In genomic region chr2:102520009-102520408, GRCh38 we compare ENCODE assay signal across 8 cellular contexts. TPM values are rescaled to one million over a fixed set of nuclear protein-coding genes. Genes with fewer than 3 reads are reported as not detected.
DNase-seq lines count a peak whose midpoint lies in the region; ATAC-seq and TF ChIP-seq lines count a peak whose summit lies in the region.

No MANE protein-coding gene starts in this region.

- H3K27me3 ChIP-seq in GM23338 (ENCODE audit: insufficient read depth) = no peaks in the 10 kb centered on the region

- no peaks in the 10 kb centered on the region for H3K36me3 Mint-ChIP-seq in GM23338 (ENCODE audit: low read depth)
- H3K36me3 Mint-ChIP-seq in activated T-helper 17 cell treated with anti-CD3 and anti-CD28 coated beads, Interleukin-2, amount 50 U/mL, for 72 hours (ENCODE audit: low read depth) = no peaks in the 10 kb centered on the region

- H3K79me2 ChIP-seq in GM23338 (replicated peaks; ENCODE audit: insufficient read depth) = no peaks in the 10 kb centered on the region

- H3K4me1 ChIP-seq in GM23338 (ENCODE audit: insufficient read depth) = no peaks in the 10 kb centered on the region

- no peaks in the 10 kb centered on the region for H3K27me3 Mint-ChIP-seq in GM23338 (ENCODE audit: insufficient read depth, low read depth, poor library complexity)
- H3K27me3 Mint-ChIP-seq in activated T-helper 17 cell treated with anti-CD3 and anti-CD28 coated beads, Interleukin-2, amount 50 U/mL, for 72 hours = peaks cover 6% of the 10 kb centered on the region

- no peak overlapping the region for H2AFZ ChIP-seq in GM23338

- peak; percentile 87 for TF ChIP-seq CTCF in GM23338 (conservative IDR thresholded peaks at IDR 0.05; ENCODE audit: low read depth in 2 of 2)

- no peak overlapping the region for H3K4me3 Mint-ChIP-seq in GM23338
- H3K4me3 Mint-ChIP-seq in activated T-helper 17 cell treated with anti-CD3 and anti-CD28 coated beads, Interleukin-2, amount 50 U/mL, for 72 hours = no peak overlapping the region

- H3K4me1 Mint-ChIP-seq in GM23338 = no peaks in the 10 kb centered on the region
- H3K4me1 Mint-ChIP-seq in activated T-helper 17 cell treated with anti-CD3 and anti-CD28 coated beads, Interleukin-2, amount 50 U/mL, for 72 hours = no peaks in the 10 kb centered on the region

- H3K27ac ChIP-seq in GM23338 (ENCODE audit: low read depth) = no peak overlapping the region

- no peaks in the 10 kb centered on the region for H4K20me1 ChIP-seq in GM23338 (replicated peaks; ENCODE audit: insufficient read depth)

- no peaks in the 10 kb centered on the region for H3F3A ChIP-seq in GM23338 (replicated peaks; ENCODE audit: low read depth)

- no peaks in the 10 kb centered on the region for H3K9me2 ChIP-seq in GM23338 (ENCODE audit: insufficient read depth)

- H3K4me3 ChIP-seq in GM23338 = no peak overlapping the region

- ATAC-seq in GM23338 = peak; percentile 86
- peak; percentile 48 for ATAC-seq in activated T-helper 17 cell treated with anti-CD3 and anti-CD28 coated beads, Interleukin-2, amount 50 U/mL, for 72 hours (replicated peaks)

- no peak overlapping the region for H3K4me2 ChIP-seq in GM23338

- no peak overlapping the region for H3K27ac Mint-ChIP-seq in GM23338
- H3K27ac Mint-ChIP-seq in activated T-helper 17 cell treated with anti-CD3 and anti-CD28 coated beads, Interleukin-2, amount 50 U/mL, for 72 hours = no peak overlapping the region

- DNase-seq in SHP77 (lab: John Stamatoyannopoulos, UW) = peak; percentile 4 to 14
- no peak for DNase-seq in SHP77 treated with DMSO at 0.1 percent for 48 hours (lab: John Stamatoyannopoulos, UW)
- DNase-seq in GM23338 (ENCODE audit: low spot score) = peak; percentile 43
- peak; percentile 52 for DNase-seq in NAMALWA (ENCODE audit: low spot score)
- DNase-seq in left kidney (ENCODE audit: low read depth, low spot score) = peak; percentile 70
- no peak for DNase-seq in cerebellum (ENCODE audit: low spot score)
- no peak for DNase-seq in DMS79 treated with DMSO at 0.1 percent for 48 hours (lab: John Stamatoyannopoulos, UW)

- no peaks in the 10 kb centered on the region for H3K9me3 Mint-ChIP-seq in GM23338
- H3K9me3 Mint-ChIP-seq in activated T-helper 17 cell treated with anti-CD3 and anti-CD28 coated beads, Interleukin-2, amount 50 U/mL, for 72 hours = no peaks in the 10 kb centered on the region

- H3K36me3 ChIP-seq in GM23338 (ENCODE audit: insufficient read depth) = no peaks in the 10 kb centered on the region

TF ChIP-seq in GM23338, 12 proteins besides CTCF, POLR2A, EP300 and RAD21 (continues in another document):
- TF ChIP-seq EZH2phosphoT487 (IDR thresholded peaks at IDR 0.05; ENCODE audit: unreplicated experiment) (no peak), ETS1 (IDR thresholded peaks at IDR 0.05) (no peak), ZNF114 (CRISPR knock-in tag; IDR thresholded peaks at IDR 0.05) (no peak), POLR2AphosphoS5 (IDR thresholded peaks at IDR 0.05; ENCODE audit: low read depth) (no peak), ZNF331 (CRISPR knock-in tag; IDR thresholded peaks at IDR 0.05; ENCODE audit: low read depth) (no peak), JUNB (IDR thresholded peaks at IDR 0.05; ENCODE audit: unreplicated experiment) (no peak), ZNF462 (CRISPR knock-in tag; IDR thresholded peaks at IDR 0.05) (no peak), EZH2 (IDR thresholded peaks at IDR 0.05; ENCODE audit: low read depth, unreplicated experiment) (no peak), CREB1 (CRISPR knock-in tag; IDR thresholded peaks at IDR 0.05; ENCODE audit: low read depth) (no peak)

RNA-seq across cellular contexts. Expression of gene SLC9A4, which starts 47.0 kb away (rescaled TPM):
- total RNA-seq in GM23338 (2014; rRNA removed; shearing (Covaris generic)) = not detected in 2 replicates
- not detected in 2 replicates for polyA plus RNA-seq in GM23338 (2016; fragmentation: Nextera tagmentation; extraction: Ambion mirVana)
- total RNA-seq in activated T-helper 17 cell treated with anti-CD3 and anti-CD28 coated beads, Interleukin-2, amount 50 U/mL, for 72 hours = under 1 TPM; 0.11 TPM
- total RNA-seq in cerebellum = not detected

Comparison
In these comparisons a context has a peak if more than half of its experiments do, and no peak if none do; other contexts are left out.
1. DNase-seq: peak in SHP77 (2 of 2), GM23338 (single experiment), NAMALWA (single experiment) and left kidney (single experiment); none in SHP77 treated with DMSO at 0.1 percent for 48 hours (single experiment), cerebellum (single experiment) and DMS79 treated with DMSO at 0.1 percent for 48 hours (single experiment).